In the genomic region with DNA sequence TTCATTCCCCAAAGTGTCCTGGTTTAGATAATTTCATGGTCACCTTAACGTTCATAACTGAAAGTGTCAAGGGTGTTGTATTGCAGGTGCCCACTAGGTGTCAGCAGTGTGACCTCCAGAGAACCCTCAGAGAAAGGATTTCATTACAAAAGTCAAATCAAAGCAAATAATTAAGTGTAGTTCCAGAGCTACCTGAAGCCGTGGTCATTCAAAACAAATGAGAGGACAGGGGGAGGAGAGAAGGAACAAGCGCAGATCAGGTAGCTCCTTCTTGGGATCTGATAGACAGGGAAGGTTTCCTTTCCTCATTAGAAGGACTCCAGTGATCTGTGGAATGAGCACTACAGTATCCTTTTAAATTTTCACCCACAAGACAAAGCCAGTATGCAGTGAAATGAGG, we compare ENCODE assay signal across 8 cellular contexts. TPM values are rescaled to one million over a fixed set of nuclear protein-coding genes. Genes with fewer than 3 reads are reported as not detected.
DNase-seq lines count a peak whose midpoint lies in the region; ATAC-seq, FAIRE-seq and TF ChIP-seq lines count a peak whose summit lies in the region.

A gene with protein sequence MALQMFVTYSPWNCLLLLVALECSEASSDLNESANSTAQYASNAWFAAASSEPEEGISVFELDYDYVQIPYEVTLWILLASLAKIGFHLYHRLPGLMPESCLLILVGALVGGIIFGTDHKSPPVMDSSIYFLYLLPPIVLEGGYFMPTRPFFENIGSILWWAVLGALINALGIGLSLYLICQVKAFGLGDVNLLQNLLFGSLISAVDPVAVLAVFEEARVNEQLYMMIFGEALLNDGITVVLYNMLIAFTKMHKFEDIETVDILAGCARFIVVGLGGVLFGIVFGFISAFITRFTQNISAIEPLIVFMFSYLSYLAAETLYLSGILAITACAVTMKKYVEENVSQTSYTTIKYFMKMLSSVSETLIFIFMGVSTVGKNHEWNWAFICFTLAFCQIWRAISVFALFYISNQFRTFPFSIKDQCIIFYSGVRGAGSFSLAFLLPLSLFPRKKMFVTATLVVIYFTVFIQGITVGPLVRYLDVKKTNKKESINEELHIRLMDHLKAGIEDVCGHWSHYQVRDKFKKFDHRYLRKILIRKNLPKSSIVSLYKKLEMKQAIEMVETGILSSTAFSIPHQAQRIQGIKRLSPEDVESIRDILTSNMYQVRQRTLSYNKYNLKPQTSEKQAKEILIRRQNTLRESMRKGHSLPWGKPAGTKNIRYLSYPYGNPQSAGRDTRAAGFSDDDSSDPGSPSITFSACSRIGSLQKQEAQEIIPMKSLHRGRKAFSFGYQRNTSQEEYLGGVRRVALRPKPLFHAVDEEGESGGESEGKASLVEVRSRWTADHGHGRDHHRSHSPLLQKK (plus strand): TSS at position 207 of the 400 bp plus-strand sequence. CDS start 534 bp downstream, outside the sequence.

- H3K4me3 ChIP-seq in ascending aorta, result no peak within 1 kb of the TSS
- H3K4me3 ChIP-seq in keratinocyte (ENCODE audit: control insufficient read depth in 2 of 3, extremely low read depth in 1 of 3, insufficient read depth in 2 of 3, low read depth in 1 of 3, low read length in 3 of 3), result no peak within 1 kb of the TSS

- FAIRE-seq in keratinocyte (lab: Jason Lieb, UNC), result peak; percentile 69

- H3K9me3 ChIP-seq in ascending aorta, result no peaks in the 10 kb centered on the region
- H3K9me3 ChIP-seq in keratinocyte (ENCODE audit: control insufficient read depth, low read depth, low read length), result no peaks in the 10 kb centered on the region

- H3K27ac ChIP-seq in ascending aorta, result no peak within 1 kb of the TSS
- no peak within 1 kb of the TSS for H3K27ac ChIP-seq in keratinocyte (ENCODE audit: control insufficient read depth, insufficient read depth, low read length)

- no peaks in the 10 kb centered on the region for H3K9me1 ChIP-seq in keratinocyte (ENCODE audit: control insufficient read depth, extremely low read depth, insufficient read depth, low read length)

- TF ChIP-seq CTCF in GM12872 (IDR thresholded peaks at IDR 0.05; ENCODE audit: insufficient read depth, low read depth, low read length) (peak; percentile 87), ascending aorta (IDR thresholded peaks at IDR 0.05) (peak; percentile 40 to 76 (median 59)), keratinocyte (optimal IDR thresholded peaks at IDR 0.05 in 1 of 3, IDR thresholded peaks at IDR 0.05 in 1 of 3, conservative IDR thresholded peaks at IDR 0.05 in 1 of 3; ENCODE audit: extremely low read depth in 1 of 3, insufficient read depth in 2 of 3, low read length in 3 of 3) (peak; percentile 68 to 92 (median 78))

- H3K27me3 ChIP-seq in ascending aorta, result no peaks in the 10 kb centered on the region
- H3K27me3 ChIP-seq in keratinocyte (ENCODE audit: control insufficient read depth, extremely low read depth, insufficient read depth, low read length), result no peaks in the 10 kb centered on the region

- no peaks in the 10 kb centered on the region for H3K79me2 ChIP-seq in keratinocyte (ENCODE audit: control insufficient read depth, insufficient read depth, low read length)

- no peak within 1 kb of the TSS for H3K9ac ChIP-seq in keratinocyte (ENCODE audit: control insufficient read depth, extremely low read depth, insufficient read depth, low read length)

- no peaks in the 10 kb centered on the region for H3K36me3 ChIP-seq in ascending aorta
- H3K36me3 ChIP-seq in keratinocyte (ENCODE audit: control insufficient read depth in 2 of 2, extremely low read depth in 1 of 2, insufficient read depth in 2 of 2, low read length in 2 of 2), result no peaks in the 10 kb centered on the region

- DNase-seq in AG08396 (ENCODE audit: low spot score) (peak; percentile 41), SK-N-DZ (ENCODE audit: low spot score) (peak; percentile 19), ascending aorta (ENCODE audit: low spot score in 2 of 2) (no peak), keratinocyte (ENCODE audit: low read depth, low spot score) (peak; percentile 15)
- peak; percentile 53 to 62 for DNase-seq in stimulated activated CD4-positive, alpha-beta T cell treated with anti-CD3 and anti-CD28 coated beads, Interleukin-2, amount 100 ng/mL, for 48 hours

- H2AFZ ChIP-seq in keratinocyte (ENCODE audit: control insufficient read depth, low read length), result no peak within 1 kb of the TSS

- H4K20me1 ChIP-seq in keratinocyte (ENCODE audit: control insufficient read depth, extremely low read depth, insufficient read depth, low read length), result no peaks in the 10 kb centered on the region

- H3K4me1 ChIP-seq in ascending aorta, result no peaks in the 10 kb centered on the region
- H3K4me1 ChIP-seq in keratinocyte (ENCODE audit: control insufficient read depth, extremely low read depth, insufficient read depth, low read length), result no peaks in the 10 kb centered on the region

- H3K4me2 ChIP-seq in keratinocyte (ENCODE audit: control insufficient read depth, extremely low read depth, insufficient read depth, low read depth, low read length), result no peak within 1 kb of the TSS

- dilution Hi-C loops in keratinocyte (cut with MboI; ENCODE audit: extremely low pct_ligation_motif_present, low sequenced_read_pairs), result loop anchor here (25.0 kb wide), 1 partner anchor 114 kb away; no protein-coding TSS in a partner anchor

- ATAC-seq in HG03378 (IDR thresholded peaks at IDR 0.05; ENCODE audit: unreplicated experiment) (peak; percentile 63), HG03045 (IDR thresholded peaks at IDR 0.05; ENCODE audit: unreplicated experiment) (no peak)

- intact Hi-C loops in ascending aorta (cut with DNase I), result loop anchor here (2.0 to 10.0 kb wide), 2 partner anchors 144 to 232 kb away; no protein-coding TSS in a partner anchor

RNA-seq across cellular contexts. Expression of the gene that starts here (rescaled TPM):
- polyA plus RNA-seq in SK-N-DZ (2014; cell fraction: cytosol; rRNA removed), result not detected in 2 replicates
- polyA plus RNA-seq in SK-N-DZ (2014; cell fraction: nucleus; rRNA removed), result not detected in 2 replicates
- total RNA-seq in ascending aorta, result not detected
- not detected in 3 replicates for polyA plus RNA-seq in keratinocyte
- not detected for polyA plus RNA-seq in keratinocyte (2011; ENCODE audit: low read depth)
- polyA plus RNA-seq in keratinocyte (2011; cell fraction: cytosol; rRNA removed), result not detected in 2 replicates
- 0.21 TPM in 1 of 2 replicates, not detected in the other for polyA plus RNA-seq in keratinocyte (2011; cell fraction: nucleus; rRNA removed)
- not detected in 2 replicates for polyA plus RNA-seq in keratinocyte (2012; ENCODE audit: low replicate concordance)
- 0.13 TPM in 1 of 3 replicates, not detected in the others for polyA minus RNA-seq in keratinocyte
- not detected for polyA minus RNA-seq in keratinocyte (2011; cell fraction: cytosol; rRNA and poly(A)+ RNA removed)
- polyA minus RNA-seq in keratinocyte (2011; cell fraction: nucleus; rRNA and poly(A)+ RNA removed), result not detected in 2 replicates

Comparison
In these comparisons a context has a peak if more than half of its experiments do, and no peak if none do; other contexts are left out.
1. Peak in DNase-seq in keratinocyte; RNA of the gene not detected or under 1 TPM.
2. DNase-seq: peak in AG08396 (single experiment), SK-N-DZ (single experiment) and stimulated activated CD4-positive, alpha-beta T cell treated with anti-CD3 and anti-CD28 coated beads, Interleukin-2, amount 100 ng/mL, for 48 hours (2 of 2); none in ascending aorta (0 of 2).
3. Peak in every context shown above with its lines, with median percentiles within 50 percentile points of each other: CTCF ChIP-seq.